ENCODE assay signal across 5 cellular contexts in genomic region chrX:76520273-76521054, GRCh38.
"Had no signal": no experiment of that assay in that cellular context is flagged by ENCODE, and none has a peak within 500 bp of the region (broad histone marks: within the 10 kb centered on the region; RNA-seq: fewer than 3 reads in every experiment).

No MANE protein-coding gene starts in this region.

- ATAC-seq: HepG2, K562 had no signal

- H3K4me3 ChIP-seq: K562 had no signal

- DNase-seq: IMR-90 had no signal

- H3K27ac ChIP-seq: HL-60 had no signal

- FAIRE-seq: HepG2, HTR-8/SVneo, K562 had no signal
